In the genomic region with DNA sequence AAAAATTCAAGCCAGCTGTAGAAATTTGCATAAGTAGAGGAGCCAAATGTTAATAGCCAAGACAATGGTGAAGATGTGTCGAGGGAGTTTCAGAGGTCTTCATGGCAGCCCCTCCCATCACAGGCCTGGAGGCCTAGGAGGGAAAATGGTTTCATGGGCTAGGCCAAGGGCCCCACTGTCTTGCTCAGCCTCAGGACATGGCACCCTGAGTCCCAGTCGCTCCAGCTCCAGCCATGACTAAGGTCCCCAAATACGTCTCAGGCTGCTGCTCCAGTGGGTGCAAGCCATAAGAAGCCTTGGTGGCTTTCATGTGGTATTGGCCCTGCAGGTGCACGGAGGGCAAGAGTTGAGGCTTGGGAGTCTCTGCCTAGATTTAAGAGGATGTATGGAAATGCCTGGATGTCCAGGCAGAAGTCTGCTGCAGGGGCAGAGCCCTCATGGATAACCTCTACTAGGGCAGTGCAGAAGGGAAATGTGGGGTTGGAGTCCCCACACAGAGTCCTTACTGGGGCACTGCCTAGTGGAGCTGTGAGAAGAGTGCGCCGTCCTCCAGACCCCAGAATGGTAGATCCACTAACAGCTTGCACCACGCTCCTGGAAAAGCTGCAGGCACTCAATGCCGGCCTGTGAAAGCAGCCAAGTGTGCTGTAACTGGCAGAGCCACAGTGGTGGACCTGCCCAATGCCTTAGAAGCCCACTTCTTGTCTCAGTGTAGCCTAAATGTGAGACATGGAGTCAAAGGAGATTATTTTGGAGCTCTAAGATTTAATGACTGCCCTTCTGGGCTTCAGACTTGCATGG, we compare ENCODE assay signal across 26 cellular contexts. TPM values are rescaled to one million over a fixed set of nuclear protein-coding genes. Genes with fewer than 3 reads are reported as not detected.
DNase-seq lines count a peak whose midpoint lies in the region; ATAC-seq, FAIRE-seq and TF ChIP-seq lines count a peak whose summit lies in the region.
"Had no signal": no experiment of that assay in that cellular context is flagged by ENCODE, and none has a peak within 500 bp of the region (broad histone marks: within the 10 kb centered on the region; RNA-seq: fewer than 3 reads in every experiment).

No MANE protein-coding gene starts in this region.

- H3K4me3 Mint-ChIP-seq in activated naive CD8-positive, alpha-beta T cell treated with anti-CD3 and anti-CD28 coated beads, Interleukin-2, amount 10 ng/mL, durations not matched to agents 7 days and 5 days, result no peak overlapping the region
- no peak overlapping the region for H3K4me3 Mint-ChIP-seq in activated naive CD8-positive, alpha-beta T cell treated with anti-CD3 and anti-CD28 coated beads for 36 hours
- H3K4me3 Mint-ChIP-seq: CD4-positive, alpha-beta memory T cell; GM23338; IgD-negative memory B cell had no signal

- H3K36me3 Mint-ChIP-seq in activated naive CD8-positive, alpha-beta T cell treated with anti-CD3 and anti-CD28 coated beads, Interleukin-2, amount 10 ng/mL, durations not matched to agents 7 days and 5 days, result no peaks in the 10 kb centered on the region
- no peaks in the 10 kb centered on the region for H3K36me3 Mint-ChIP-seq in activated naive CD8-positive, alpha-beta T cell treated with anti-CD3 and anti-CD28 coated beads for 36 hours
- H3K36me3 Mint-ChIP-seq: CD4-positive, alpha-beta memory T cell; IgD-negative memory B cell had no signal

- H3K4me1 ChIP-seq in K562 (replicated peaks in 1 of 2; ENCODE audit: control insufficient read depth in 2 of 2, insufficient read depth in 2 of 2, low read length in 2 of 2) (no peaks in the 10 kb centered on the region; a peak in 1 of 5 replicates), suprapubic skin (no peaks in the 10 kb centered on the region)
- H3K4me1 ChIP-seq: Caco-2, SJCRH30 had no signal

- ATAC-seq in activated naive CD8-positive, alpha-beta T cell treated with anti-CD3 and anti-CD28 coated beads, Interleukin-2, amount 10 ng/mL, durations not matched to agents 7 days and 5 days (ENCODE audit: low read depth), result no peak
- ATAC-seq in K562, result no peak
- ATAC-seq: GM23338 had no signal

- no peak overlapping the region for H3K27ac Mint-ChIP-seq in activated naive CD8-positive, alpha-beta T cell treated with anti-CD3 and anti-CD28 coated beads, Interleukin-2, amount 10 ng/mL, durations not matched to agents 7 days and 5 days
- H3K27ac Mint-ChIP-seq in activated naive CD8-positive, alpha-beta T cell treated with anti-CD3 and anti-CD28 coated beads for 36 hours, result no peak overlapping the region
- H3K27ac Mint-ChIP-seq: GM23338, IgD-negative memory B cell had no signal

- peaks cover 3% of the 10 kb centered on the region for H3K9me3 Mint-ChIP-seq in activated naive CD8-positive, alpha-beta T cell treated with anti-CD3 and anti-CD28 coated beads, Interleukin-2, amount 10 ng/mL, durations not matched to agents 7 days and 5 days
- no peaks in the 10 kb centered on the region for H3K9me3 Mint-ChIP-seq in activated naive CD8-positive, alpha-beta T cell treated with anti-CD3 and anti-CD28 coated beads for 36 hours

- TF ChIP-seq EP300 in K562 (IDR thresholded peaks at IDR 0.05; ENCODE audit: low read length), result no peak
- no peak for TF ChIP-seq EP300 in suprapubic skin (IDR thresholded peaks at IDR 0.05)

- H3K36me3 ChIP-seq in K562 (ENCODE audit: control insufficient read depth, insufficient read depth, low read length) (peaks cover 10% of the 10 kb centered on the region; the same call in 1 of the 3 replicates), suprapubic skin (no peaks in the 10 kb centered on the region)
- H3K36me3 ChIP-seq: SJCRH30 had no signal

- in situ Hi-C loops in K562 (cut with MboI), result no loop called here

- no peak overlapping the region for H3K4me2 ChIP-seq in K562 (ENCODE audit: insufficient read depth, low read length)
- H3K4me2 ChIP-seq: BLaER1, GM23338 had no signal

- peaks cover 2% of the 10 kb centered on the region for H3K4me1 Mint-ChIP-seq in activated naive CD8-positive, alpha-beta T cell treated with anti-CD3 and anti-CD28 coated beads, Interleukin-2, amount 10 ng/mL, durations not matched to agents 7 days and 5 days
- no peaks in the 10 kb centered on the region for H3K4me1 Mint-ChIP-seq in activated naive CD8-positive, alpha-beta T cell treated with anti-CD3 and anti-CD28 coated beads for 36 hours
- H3K4me1 Mint-ChIP-seq: CD4-positive, alpha-beta memory T cell; IgD-negative memory B cell had no signal

- H3K27ac ChIP-seq in K562 (ENCODE audit: extremely low read depth, low read depth, low read length), result no peak overlapping the region
- H3K27ac ChIP-seq in suprapubic skin, result no peak overlapping the region
- H3K27ac ChIP-seq in substantia nigra (ENCODE audit: low read depth, low read length, poor library complexity, severe bottlenecking), result no peak overlapping the region
- H3K27ac ChIP-seq: BLaER1, SJCRH30 had no signal

- H2AFZ ChIP-seq in K562 (ENCODE audit: low read depth, low read length), result no peak overlapping the region
- H2AFZ ChIP-seq: GM23338 had no signal

- BruUV-seq in K562 (replicated peaks; lab: Mats Ljungman, UMichigan), result no TSS peak

- POLR2A ChIA-PET in activated naive CD8-positive, alpha-beta T cell treated with anti-CD3 and anti-CD28 coated beads, Interleukin-2, amount 10 ng/mL, durations not matched to agents 7 days and 5 days (lab: Charles Lee), result no interaction called here
- POLR2A ChIA-PET in K562 (lab: Yijun Ruan, JAX), result interaction anchor here (0.6 to 1.0 kb wide), 3 partner anchors 13 to 1000 kb away, joined by 3 read pairs; no protein-coding TSS in a partner anchor

- FAIRE-seq in K562 (lab: Jason Lieb, UNC), result no peak
- FAIRE-seq: GM12891, RCC 7860 had no signal

- H4K20me1 ChIP-seq in K562 (replicated peaks; ENCODE audit: control insufficient read depth, insufficient read depth, low read length), result no peaks in the 10 kb centered on the region
- H4K20me1 ChIP-seq: BLaER1 had no signal

- DNase-seq in activated naive CD8-positive, alpha-beta T cell treated with anti-CD3 and anti-CD28 coated beads, Interleukin-2, amount 10 ng/mL, durations not matched to agents 7 days and 5 days, result peak; percentile 9
- DNase-seq in activated naive CD8-positive, alpha-beta T cell treated with anti-CD3 and anti-CD28 coated beads for 36 hours, result no peak
- no peak for DNase-seq in K562 (ENCODE audit: extremely low read depth in 1 of 4, low spot score in 3 of 4)
- peak; percentile 59 for DNase-seq in mesenteric fat pad (ENCODE audit: low spot score)
- DNase-seq in suprapubic skin (ENCODE audit: low spot score in 2 of 2), result peak; percentile 11 to 41
- no peak for DNase-seq in substantia nigra (lab: John Stamatoyannopoulos, UW)
- no peak for DNase-seq in NCI-H774 (lab: John Stamatoyannopoulos, UW)
- DNase-seq: ACHN; CD4-positive, alpha-beta memory T cell; DMS 273 treated with DMSO at 0.1 percent for 48 hours; DND-41; HCEC 1CT; Kasumi-1; NCI-H1694; NCI-H2081; NCI-H2171 treated with DMSO at 0.1 percent for 48 hours; NCI-H524 treated with DMSO at 0.1 percent for 48 hours; SJCRH30 had no signal

- intact Hi-C loops in K562 (cut with micrococcal nuclease), result no loop called here

- TF ChIP-seq RAD21 in K562 (CRISPR knock-in tag; conservative IDR thresholded peaks at IDR 0.05 in 1 of 2, IDR thresholded peaks at IDR 0.05 in 1 of 2), result no peak

- TF ChIP-seq POLR2A in K562 (conservative IDR thresholded peaks at IDR 0.05) (no peak), suprapubic skin (IDR thresholded peaks at IDR 0.05) (no peak)

- H3K9ac ChIP-seq in K562 (ENCODE audit: insufficient read depth in 1 of 2, low read depth in 2 of 2, low read length in 2 of 2), result no peak overlapping the region
- H3K9ac ChIP-seq: BLaER1 had no signal

- H3K4me3 ChIP-seq in K562, result no peak overlapping the region
- H3K4me3 ChIP-seq in suprapubic skin, result no peak overlapping the region
- H3K4me3 ChIP-seq: BLaER1, GM23338, SJCRH30 had no signal

- H3K9me3 ChIP-seq in K562 (replicated peaks; ENCODE audit: control insufficient read depth, insufficient read depth, low read depth, low read length), result peaks cover 11% of the 10 kb centered on the region
- H3K9me3 ChIP-seq in suprapubic skin, result no peaks in the 10 kb centered on the region
- H3K9me3 ChIP-seq: SJCRH30 had no signal

- 33% methylated on average over 8 of the region's 8 CpGs for WGBS in K562 (ENCODE audit: insufficient coverage, low coverage, missing lambda C conversion rate)
- 96% methylated on average over 7 of the region's 8 CpGs for WGBS in suprapubic skin

- no peaks in the 10 kb centered on the region for H3K27me3 ChIP-seq in K562 (ENCODE audit: control insufficient read depth in 2 of 2, insufficient read depth in 2 of 2, low read length in 2 of 2)
- no peaks in the 10 kb centered on the region for H3K27me3 ChIP-seq in suprapubic skin
- H3K27me3 ChIP-seq: BLaER1, SJCRH30 had no signal

- H3K27me3 Mint-ChIP-seq in activated naive CD8-positive, alpha-beta T cell treated with anti-CD3 and anti-CD28 coated beads, Interleukin-2, amount 10 ng/mL, durations not matched to agents 7 days and 5 days, result peaks cover 13% of the 10 kb centered on the region
- peaks cover 5% of the 10 kb centered on the region for H3K27me3 Mint-ChIP-seq in activated naive CD8-positive, alpha-beta T cell treated with anti-CD3 and anti-CD28 coated beads for 36 hours

- no peak for TF ChIP-seq CTCF in K562 (IDR thresholded peaks at IDR 0.05 in 2 of 3, conservative IDR thresholded peaks at IDR 0.05 in 1 of 3; ENCODE audit: insufficient read depth in 2 of 3, low read depth in 1 of 3, low read length in 3 of 3)
- TF ChIP-seq CTCF in suprapubic skin (IDR thresholded peaks at IDR 0.05), result no peak

- H3K79me2 ChIP-seq in K562 (ENCODE audit: control insufficient read depth, insufficient read depth, low read length), result no peaks in the 10 kb centered on the region

- H3K9me1 ChIP-seq in K562 (ENCODE audit: control insufficient read depth, insufficient read depth, low read length), result no peaks in the 10 kb centered on the region

- CTCF ChIA-PET in K562 (lab: Yijun Ruan, JAX; ENCODE audit: low intra/inter-chr PET ratio), result no interaction called here

RNA-seq across cellular contexts. Expression of gene TBATA, which starts 19.2 kb away (rescaled TPM):
- not detected for total RNA-seq in activated naive CD8-positive, alpha-beta T cell treated with anti-CD3 and anti-CD28 coated beads, Interleukin-2, amount 10 ng/mL, durations not matched to agents 7 days and 5 days
- total RNA-seq in activated naive CD8-positive, alpha-beta T cell treated with anti-CD3 and anti-CD28 coated beads for 36 hours, result not detected
- total RNA-seq in K562 (2011; cell fraction: chromatin; rRNA removed; ENCODE audit: low replicate concordance), result not detected in 2 replicates
- not detected in 2 replicates for total RNA-seq in K562 (2011; cell fraction: nucleolus; rRNA removed)
- not detected in 2 replicates for total RNA-seq in K562 (2011; cell fraction: nucleoplasm; rRNA removed)
- total RNA-seq in K562 (2014; rRNA removed) (not detected in 2 replicates), K562 (2014; rRNA removed; fragmentation: Illumina TruSeq; extraction: Trizol) (not detected in 2 replicates), K562 (2015; rRNA removed; fragmentation: Illumina TruSeq; extraction: Trizol) (not detected in 2 replicates), K562 (2021) (not detected in 2 replicates), mesenteric fat pad (not detected), suprapubic skin (under 1 TPM in 1 of 4 donors, not detected in 3; 0.68 TPM)
- polyA plus RNA-seq in K562 (2011; rRNA removed) (not detected in 2 replicates), K562 (2014; fragmentation: Illumina TruSeq; extraction: Trizol) (not detected in 2 replicates), K562 (2014; fragmentation: Nextera tagmentation; extraction: Ambion mirVana) (not detected), K562 (2014; rRNA removed) (not detected in 2 replicates)
- polyA plus RNA-seq in K562 (2011; cell fraction: cytosol; rRNA removed), result not detected in 2 replicates
- polyA plus RNA-seq in K562 (2011; cell fraction: nucleus; rRNA removed), result not detected in 2 replicates
- polyA plus RNA-seq in K562 (2012), result not detected in 2 replicates
- polyA minus RNA-seq in K562 (2011; rRNA and poly(A)+ RNA removed), result not detected in 2 replicates
- polyA minus RNA-seq in K562 (2011; cell fraction: cytosol; rRNA and poly(A)+ RNA removed), result not detected in 2 replicates
- not detected in 2 replicates for polyA minus RNA-seq in K562 (2011; cell fraction: nucleus; rRNA and poly(A)+ RNA removed)
- total RNA-seq: Caco-2; CD4-positive, alpha-beta memory T cell; GM23338; MCF 10A; OCI-LY7; SJCRH30 had no signal
- polyA plus RNA-seq: CD4-positive, alpha-beta memory T cell; GM23338; IgD-negative memory B cell had no signal

RNA-seq across cellular contexts. Expression of gene SGPL1, which starts 49.8 kb away (rescaled TPM):
- 10 to 100 TPM; 28.2 to 31.8 TPM for total RNA-seq in activated naive CD8-positive, alpha-beta T cell treated with anti-CD3 and anti-CD28 coated beads, Interleukin-2, amount 10 ng/mL, durations not matched to agents 7 days and 5 days
- total RNA-seq in activated naive CD8-positive, alpha-beta T cell treated with anti-CD3 and anti-CD28 coated beads for 36 hours, result 10 to 100 TPM; 17.3 to 19.5 TPM
- total RNA-seq in K562 (2011; cell fraction: chromatin; rRNA removed; ENCODE audit: low replicate concordance), result 37.0 and 55.4 TPM in 2 replicates
- total RNA-seq in K562 (2011; cell fraction: nucleolus; rRNA removed), result 23.6 and 26.2 TPM in 2 replicates
- total RNA-seq in K562 (2011; cell fraction: nucleoplasm; rRNA removed), result 42.4 and 57.2 TPM in 2 replicates
- total RNA-seq in K562 (2014; rRNA removed), result 7.2 and 7.8 TPM in 2 replicates
- 11.2 and 12.6 TPM in 2 replicates for total RNA-seq in K562 (2014; rRNA removed; fragmentation: Illumina TruSeq; extraction: Trizol)
- 8.7 and 9.2 TPM in 2 replicates for total RNA-seq in K562 (2015; rRNA removed; fragmentation: Illumina TruSeq; extraction: Trizol)
- total RNA-seq in K562 (2021), result 11.4 and 18.0 TPM in 2 replicates
- polyA plus RNA-seq in K562 (2011; rRNA removed), result 6.8 and 9.5 TPM in 2 replicates
- 4.0 and 6.0 TPM in 2 replicates for polyA plus RNA-seq in K562 (2011; cell fraction: cytosol; rRNA removed)
- 10.9 and 11.4 TPM in 2 replicates for polyA plus RNA-seq in K562 (2011; cell fraction: nucleus; rRNA removed)
- polyA plus RNA-seq in K562 (2012), result 6.8 and 10.3 TPM in 2 replicates
- 6.3 and 6.5 TPM in 2 replicates for polyA plus RNA-seq in K562 (2014; fragmentation: Illumina TruSeq; extraction: Trizol)
- 1 to 10 TPM; 8.5 to 9.1 TPM for polyA plus RNA-seq in K562 (2014; fragmentation: Nextera tagmentation; extraction: Ambion mirVana)
- 5.3 and 6.0 TPM in 2 replicates for polyA plus RNA-seq in K562 (2014; rRNA removed)
- polyA minus RNA-seq in K562 (2011; rRNA and poly(A)+ RNA removed), result 26.6 and 27.8 TPM in 2 replicates
- 5.7 and 6.1 TPM in 2 replicates for polyA minus RNA-seq in K562 (2011; cell fraction: cytosol; rRNA and poly(A)+ RNA removed)
- 7.0 and 12.2 TPM in 2 replicates for polyA minus RNA-seq in K562 (2011; cell fraction: nucleus; rRNA and poly(A)+ RNA removed)
- 40.0 TPM for total RNA-seq in mesenteric fat pad
- total RNA-seq in suprapubic skin, result 10 to 100 TPM; 54.4 to 80.1 (median 59.6) TPM

Comparison
In these comparisons a context has a peak if more than half of its experiments do, and no peak if none do; other contexts are left out.
1. DNase-seq: peak in activated naive CD8-positive, alpha-beta T cell treated with anti-CD3 and anti-CD28 coated beads, Interleukin-2, amount 10 ng/mL, durations not matched to agents 7 days and 5 days (single experiment), mesenteric fat pad (single experiment) and suprapubic skin (2 of 2); none in activated naive CD8-positive, alpha-beta T cell treated with anti-CD3 and anti-CD28 coated beads for 36 hours (single experiment), K562 (0 of 4), substantia nigra (0 of 49) and NCI-H774 (single experiment).